ENCODE assay signal across 14 cellular contexts in genomic region chr2:189631849-189632248, GRCh38.
"Had no signal": no experiment of that assay in that cellular context is flagged by ENCODE, and none has a peak within 500 bp of the region (broad histone marks: within the 10 kb centered on the region; RNA-seq: fewer than 3 reads in every experiment).

No MANE protein-coding gene starts in this region.

- H3K36me3 ChIP-seq: cardiac muscle cell, prostate gland, thyroid gland had no signal

- H3K27me3 ChIP-seq: cardiac muscle cell, thyroid gland had no signal

- ATAC-seq: activated CD8-positive, alpha-beta memory T cell treated with anti-CD3 and anti-CD28 coated beads, Interleukin-2, amount 10 ng/mL, durations not matched to agents 7 days and 5 days; stimulated activated memory B cell treated with anti-CD40 and anti-IgM and Interleukin-4, amounts not matched to agents 10 μg/mL and 1 μg/mL and 100 μg/mL, for 72 hours had no signal

- H3K4me1 ChIP-seq: prostate gland, thyroid gland had no signal

- H3K9me3 ChIP-seq: prostate gland, thyroid gland had no signal

- H3K27ac ChIP-seq: cardiac muscle cell, prostate gland, thyroid gland, VCaP had no signal

- H3K4me3 ChIP-seq: cardiac muscle cell, prostate gland, thyroid gland had no signal

- DNase-seq: activated CD4-positive, alpha-beta T cell treated with anti-CD3 and anti-CD28 coated beads for 1 hour; activated CD4-positive, alpha-beta T cell treated with anti-CD3 and anti-CD28 coated beads, Interleukin-2, amount 50 U/mL, for 48 hours; activated CD8-positive, alpha-beta memory T cell treated with anti-CD3 and anti-CD28 coated beads, Interleukin-2, amount 10 ng/mL, durations not matched to agents 7 days and 5 days; activated naive CD4-positive, alpha-beta T cell treated with anti-CD3 and anti-CD28 coated beads, Interleukin-2, amount 10 ng/mL, durations not matched to agents 7 days and 5 days; activated T-cell treated with anti-CD3 and anti-CD28 coated beads, Interleukin-2, amount 50 U/mL, for 1 hour; immature natural killer cell; occipital lobe; stimulated activated CD4-positive, alpha-beta T cell treated with anti-CD3 and anti-CD28 coated beads, Interleukin-2, amount 100 ng/mL, for 48 hours; T-helper 1 cell; thyroid gland had no signal
